Comparison of ENCODE assay signal across 14 cellular contexts in the genomic region with DNA sequence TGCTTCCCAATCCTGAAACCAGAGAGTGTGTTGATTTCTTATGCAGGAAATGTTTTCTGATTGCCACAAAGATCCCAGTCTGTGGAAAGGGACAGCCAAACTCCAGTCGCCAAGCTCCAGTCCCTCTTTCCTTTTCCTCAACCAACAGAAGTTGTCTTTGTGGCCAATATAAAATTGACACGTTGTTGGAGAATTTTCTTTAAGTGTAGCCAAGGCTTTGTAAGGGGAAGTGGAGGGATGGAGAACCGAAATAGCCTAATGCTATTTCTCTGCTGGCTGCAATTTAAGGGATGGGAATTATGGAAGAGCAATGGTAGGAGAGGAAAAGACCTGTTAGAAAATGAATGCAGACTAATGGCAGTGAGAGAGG. TPM values are rescaled to one million over a fixed set of nuclear protein-coding genes. Genes with fewer than 3 reads are reported as not detected.
A peak's percentile ranks its signal among the peaks of the same experiment; 100 is the strongest.
DNase-seq lines count a peak whose midpoint lies in the region; FAIRE-seq and TF ChIP-seq lines count a peak whose summit lies in the region.
"Had no signal": no experiment of that assay in that cellular context is flagged by ENCODE, and none has a peak within 500 bp of the region (broad histone marks: within the 10 kb centered on the region; RNA-seq: fewer than 3 reads in every experiment).

No MANE protein-coding gene starts in this region.

- H3K79me2 ChIP-seq in H9 (ENCODE audit: insufficient read depth, low read length), result no peaks in the 10 kb centered on the region

- H3K9me3 ChIP-seq in H9 (ENCODE audit: control insufficient read depth, low read depth, low read length) (no peaks in the 10 kb centered on the region), iPS-20b (ENCODE audit: insufficient read depth, low read depth, low read length) (no peaks in the 10 kb centered on the region), stomach (no peaks in the 10 kb centered on the region), small intestine (ENCODE audit: control insufficient read depth, low read depth) (no peaks in the 10 kb centered on the region)

- no peak overlapping the region for H2BK12ac ChIP-seq in H9 (ENCODE audit: insufficient read length, low read depth, low read length)

- H3K14ac ChIP-seq in H9 (ENCODE audit: insufficient read depth, low read length), result no peak overlapping the region

- no peak overlapping the region for H2BK120ac ChIP-seq in H9 (ENCODE audit: low read depth, low read length, poor library complexity, severe bottlenecking)

- intact Hi-C loops in stomach (cut with DNase I; ENCODE audit: low total_unique reads), result no loop called here

- no peak for DNase-seq in H9
- DNase-seq in cerebellum (ENCODE audit: low spot score), result peak; percentile 12
- no peak for DNase-seq in stomach
- DNase-seq in AML-193 (lab: John Stamatoyannopoulos, UW), result no peak
- no peak for DNase-seq in NCI-H128 (lab: John Stamatoyannopoulos, UW; ENCODE audit: unreplicated experiment)
- DNase-seq in NCI-H748 (lab: John Stamatoyannopoulos, UW; ENCODE audit: unreplicated experiment), result no peak
- DNase-seq in small intestine, result no peak
- DNase-seq: CD8-positive, alpha-beta T cell; NCI-H2171 treated with DMSO at 0.1 percent for 48 hours had no signal

- H2AK5ac ChIP-seq in H9 (ENCODE audit: insufficient read length, low read length), result no peak overlapping the region

- H3K27me3 ChIP-seq in H9 (ENCODE audit: insufficient read depth, low read length) (peaks cover 4% of the 10 kb centered on the region; the same call in 1 of the 2 replicates), iPS-20b (ENCODE audit: insufficient read depth, low read length) (peaks cover 57% of the 10 kb centered on the region), stomach (peaks cover 0 to 35% (median 18%) of the 10 kb centered on the region in 3 donors), small intestine (ENCODE audit: control insufficient read depth in 2 of 2, insufficient read depth in 2 of 2, low read length in 2 of 2) (no peaks in the 10 kb centered on the region)

- H3K36me3 Mint-ChIP-seq in H9 (ENCODE audit: insufficient read depth in 1 of 3, low read depth in 3 of 3), result no peaks in the 10 kb centered on the region
- H3K36me3 Mint-ChIP-seq: CD8-positive, alpha-beta T cell had no signal

- H3K36me3 ChIP-seq in iPS-20b (ENCODE audit: insufficient read depth, low read depth, low read length), result no peaks in the 10 kb centered on the region
- H3K36me3 ChIP-seq in stomach, result no peaks in the 10 kb centered on the region
- H3K36me3 ChIP-seq in small intestine (ENCODE audit: control insufficient read depth in 2 of 2, insufficient read depth in 2 of 2, low read length in 2 of 2), result no peaks in the 10 kb centered on the region

- no peak overlapping the region for H2BK5ac ChIP-seq in H9 (ENCODE audit: insufficient read length, low read length)

- TF ChIP-seq POLR2A in stomach (IDR thresholded peaks at IDR 0.05), result no peak

- H3K23me2 ChIP-seq in H9 (ENCODE audit: insufficient read length, low read depth, low read length, poor library complexity, severe bottlenecking), result peaks cover 20% of the 10 kb centered on the region

- H3K27ac ChIP-seq in H9 (ENCODE audit: insufficient read length, low read depth, low read length) (no peak overlapping the region), iPS-20b (ENCODE audit: low read length) (no peak overlapping the region), stomach (peak overlapping the region in 1 of 5 donors; percentile 21), small intestine (ENCODE audit: low read depth in 1 of 2, low read length in 1 of 2) (peak overlapping the region in 1 of 2 donors; percentile 8)
- H3K27ac ChIP-seq: epithelial cell of prostate, KMS-11, RWPE1 had no signal

- H3T11ph ChIP-seq in H9 (ENCODE audit: low read length), result no peak overlapping the region

- peak overlapping the region; percentile 100 for H3K4me2 ChIP-seq in H9 (ENCODE audit: insufficient read depth, insufficient read length, low read length)
- H3K4me2 ChIP-seq: KMS-11 had no signal

- no peak for TF ChIP-seq CTCF in H9 (conservative IDR thresholded peaks at IDR 0.05)
- no peak for TF ChIP-seq CTCF in stomach (IDR thresholded peaks at IDR 0.05)

- FAIRE-seq in small intestine (lab: Jason Lieb, UNC), result no peak

- no peak for TF ChIP-seq EP300 in stomach (IDR thresholded peaks at IDR 0.05)

- peaks cover 58% of the 10 kb centered on the region for H3K27me3 Mint-ChIP-seq in H9 (ENCODE audit: low read depth)

- peak overlapping the region; percentile 14 for H3K9ac ChIP-seq in H9 (ENCODE audit: extremely low read depth, insufficient read length, low read length)
- H3K9ac ChIP-seq in iPS-20b (ENCODE audit: low read depth, low read length), result peak overlapping the region; percentile 28; the same call in 1 of the 2 replicates
- H3K9ac ChIP-seq: KMS-11 had no signal

- no peak overlapping the region for H3K23ac ChIP-seq in H9 (ENCODE audit: insufficient read length, low read depth, low read length)

- H3K4me1 ChIP-seq in H9 (ENCODE audit: insufficient read depth, low read length), result peaks cover 6% of the 10 kb centered on the region; the same call in 1 of the 2 replicates
- H3K4me1 ChIP-seq in iPS-20b (ENCODE audit: insufficient read depth, low read length), result peaks cover 6% of the 10 kb centered on the region
- peaks cover 0 to 29% (median 20%) of the 10 kb centered on the region in 4 donors for H3K4me1 ChIP-seq in stomach
- H3K4me1 ChIP-seq in small intestine (ENCODE audit: control insufficient read depth in 2 of 2, insufficient read depth in 1 of 2, low read depth in 1 of 2, low read length in 1 of 2), result peaks cover 0 to 2% of the 10 kb centered on the region in 2 donors

- H3K18ac ChIP-seq in H9 (ENCODE audit: insufficient read length, low read depth, low read length), result no peak overlapping the region

- no peak overlapping the region for H2BK20ac ChIP-seq in H9 (ENCODE audit: low read depth, low read length, poor library complexity, severe bottlenecking)

- no peak overlapping the region for H3K4ac ChIP-seq in H9 (ENCODE audit: low read depth, low read length)

- no peaks in the 10 kb centered on the region for H4K20me1 ChIP-seq in H9 (ENCODE audit: control insufficient read depth, insufficient read depth, insufficient read length)

- H4K91ac ChIP-seq in H9 (ENCODE audit: insufficient read length, low read depth, low read length), result no peak overlapping the region

- no peaks in the 10 kb centered on the region; a peak in 2 of 5 replicates for H3K9me3 Mint-ChIP-seq in H9

- H2AFZ ChIP-seq in H9 (ENCODE audit: low read length), result no peak overlapping the region

- H2BK15ac ChIP-seq in H9 (ENCODE audit: low read depth, low read length), result no peak overlapping the region

- peaks cover 24 to 27% of the 10 kb centered on the region in 2 experiments for H3K4me1 Mint-ChIP-seq in H9

- no peak overlapping the region for H4K5ac ChIP-seq in H9 (ENCODE audit: insufficient read length, low read depth, low read length)

- H3K27ac Mint-ChIP-seq in H9, result no peak overlapping the region; a peak in 1 of 7 replicates
- H3K27ac Mint-ChIP-seq: CD8-positive, alpha-beta T cell had no signal

- H4K8ac ChIP-seq in H9 (replicated peaks; ENCODE audit: insufficient read length, low read depth, low read length), result no peak overlapping the region

- peak overlapping the region; percentile 82 for H3K4me3 ChIP-seq in iPS-20b (ENCODE audit: low read length)
- H3K4me3 ChIP-seq in stomach, result peak overlapping the region; percentile 7 to 35 (median 31)
- H3K4me3 ChIP-seq in small intestine (ENCODE audit: low read depth in 1 of 2, low read length in 2 of 2), result no peak overlapping the region

- no peaks in the 10 kb centered on the region for H3K79me1 ChIP-seq in H9 (ENCODE audit: insufficient read depth, low read depth, low read length, poor library complexity, severe bottlenecking)

- no peak overlapping the region for H3K56ac ChIP-seq in H9 (ENCODE audit: insufficient read length, low read depth, low read length)

- WGBS in H9 (ENCODE audit: extremely low coverage, insufficient read length, low lambda C conversion rate), result no CpG with 5 or more reads among the region's 3 CpGs
- 9 to 15% (median 11%) methylated on average over 3 of the region's 3 CpGs for WGBS in stomach, 5 donors
- 10 to 18% (median 10%) methylated on average over 3 of the region's 3 CpGs for WGBS in small intestine, 3 donors

- peak overlapping the region; percentile 68 to 83 for H3K4me3 Mint-ChIP-seq in H9
- H3K4me3 Mint-ChIP-seq: CD8-positive, alpha-beta T cell had no signal

RNA-seq across cellular contexts. Expression of gene ADGRB3, which starts 5.4 kb away (rescaled TPM):
- 0.22 and 0.37 TPM in 2 replicates for total RNA-seq in H9 (2021)
- total RNA-seq in cerebellum, result 237 TPM
- 10 to 100 TPM in 1 of 5 donors, 1 to 10 TPM in 1, under 1 TPM in 2, not detected in 1; 0.45 to 16.0 (median 1.1) TPM for total RNA-seq in stomach
- under 1 TPM; 0.19 to 0.63 (median 0.61) TPM for polyA plus RNA-seq in stomach
- 1 to 10 TPM in 1 of 3 donors, not detected in 2; 1.6 TPM for polyA plus RNA-seq in small intestine
- total RNA-seq: CD8-positive, alpha-beta T cell; pulmonary artery endothelial cell had no signal

Comparison
In these comparisons a context has a peak if more than half of its experiments do, and no peak if none do; other contexts are left out.
1. H3K4me3 ChIP-seq: peak in iPS-20b (single experiment) and stomach (4 of 4); none in small intestine (0 of 2).
2. RNA of gene ADGRB3, which starts 5.4 kb away (total RNA-seq): 237 TPM in cerebellum (single experiment); 0.45 to 16.0 TPM in stomach and 0.22 to 0.37 TPM in H9; every median in the first group is over 10 times any median in the second.